20 cellular contexts compared by ENCODE assay signal in genomic region chr1:185991266-185991665, GRCh38.
DNase-seq lines count a peak whose midpoint lies in the region; ATAC-seq, FAIRE-seq and TF ChIP-seq lines count a peak whose summit lies in the region.
"Had no signal": no experiment of that assay in that cellular context is flagged by ENCODE, and none has a peak within 500 bp of the region (broad histone marks: within the 10 kb centered on the region; RNA-seq: fewer than 3 reads in every experiment).

No MANE protein-coding gene starts in this region.

- H3K9me3 Mint-ChIP-seq in CD8-positive, alpha-beta T cell, result no peaks in the 10 kb centered on the region
- H3K9me3 Mint-ChIP-seq: CD4-positive, alpha-beta memory T cell had no signal

- peaks cover 11% of the 10 kb centered on the region for H3K4me1 Mint-ChIP-seq in CD8-positive, alpha-beta T cell (ENCODE audit: low read depth)
- H3K4me1 Mint-ChIP-seq: CD14-positive monocyte had no signal

- no peaks in the 10 kb centered on the region for H3K9me3 ChIP-seq in A549
- no peaks in the 10 kb centered on the region for H3K9me3 ChIP-seq in CD8-positive, alpha-beta T cell (ENCODE audit: low read length)
- H3K9me3 ChIP-seq: BE2C, BLaER1, Caco-2 had no signal

- no peak for TF ChIP-seq RAD21 in A549 (conservative IDR thresholded peaks at IDR 0.05 in 1 of 2, IDR thresholded peaks at IDR 0.05 in 1 of 2)

- CTCF ChIA-PET in A549 (lab: Yijun Ruan, JAX), result interaction anchor here (0.8 kb wide), 1 partner anchor 272 kb away, joined by 3 read pairs; no protein-coding TSS in a partner anchor
- CTCF ChIA-PET in CD8-positive, alpha-beta T cell (lab: Charles Lee), result no interaction called here

- no peak overlapping the region for H3K4me3 ChIP-seq in A549
- no peak overlapping the region for H3K4me3 ChIP-seq in CD8-positive, alpha-beta T cell (ENCODE audit: low read depth, low read length)
- H3K4me3 ChIP-seq: BLaER1 had no signal

- peaks cover 3% of the 10 kb centered on the region for H3K27me3 Mint-ChIP-seq in CD8-positive, alpha-beta T cell (ENCODE audit: low read depth)
- H3K27me3 Mint-ChIP-seq: CD4-positive, alpha-beta memory T cell; CD4-positive, CD25-positive, alpha-beta regulatory T cell had no signal

- ATAC-seq in A549, result no peak
- no peak for ATAC-seq in CD8-positive, alpha-beta T cell

- 39% methylated on average over 2 of the region's 2 CpGs for WGBS in A549 (ENCODE audit: missing lambda C conversion rate)

- no peaks in the 10 kb centered on the region for H3K4me1 ChIP-seq in A549
- no peaks in the 10 kb centered on the region for H3K4me1 ChIP-seq in CD8-positive, alpha-beta T cell (ENCODE audit: insufficient read depth, low read length)
- H3K4me1 ChIP-seq: BE2C, Caco-2 had no signal

- intact Hi-C loops in CD8-positive, alpha-beta T cell (cut with DNase I, micrococcal nuclease), result no loop called here

- TF ChIP-seq EP300 in A549 (IDR thresholded peaks at IDR 0.05), result no peak

- POLR2A ChIA-PET in A549 (lab: Yijun Ruan, JAX), result no interaction called here
- POLR2A ChIA-PET in CD8-positive, alpha-beta T cell (lab: Charles Lee), result no interaction called here

- no peak for TF ChIP-seq CTCF in A549 (IDR thresholded peaks at IDR 0.05)
- TF ChIP-seq CTCF in CD8-positive, alpha-beta T cell (IDR thresholded peaks at IDR 0.05), result no peak

- H3K4me3 Mint-ChIP-seq in CD8-positive, alpha-beta T cell, result no peak overlapping the region
- H3K4me3 Mint-ChIP-seq: CD14-positive monocyte; CD4-positive, alpha-beta memory T cell; CD4-positive, CD25-positive, alpha-beta regulatory T cell had no signal

- DNase-seq in A549 (ENCODE audit: low read depth in 1 of 2, low spot score in 1 of 2), result no peak
- peak; percentile 76 for DNase-seq in foreskin melanocyte
- no peak for DNase-seq in RCC 7860 (ENCODE audit: low spot score)
- DNase-seq in CD8-positive, alpha-beta T cell, result no peak
- DNase-seq in caudate nucleus (lab: John Stamatoyannopoulos, UW), result no peak
- DNase-seq: ACHN; BE2C; C1 segment of cervical spinal cord; Caco-2; Calu3; CD4-positive, alpha-beta memory T cell; CD4-positive, CD25-positive, alpha-beta regulatory T cell; DMS79 treated with DMSO at 0.1 percent for 48 hours; GF-D8 had no signal

- FAIRE-seq in A549 (lab: Jason Lieb, UNC) (peak; percentile 67), TTC549 (lab: Jason Lieb, UNC) (peak; percentile 75), RCC 7860 (lab: Jason Lieb, UNC) (no peak)
- FAIRE-seq: G401.6, GM12891 had no signal

- TF ChIP-seq POLR2A in A549 (IDR thresholded peaks at IDR 0.05; ENCODE audit: low read length), result no peak

- H3K27ac Mint-ChIP-seq in CD8-positive, alpha-beta T cell, result no peak overlapping the region
- H3K27ac Mint-ChIP-seq: CD14-positive monocyte; CD4-positive, alpha-beta memory T cell; CD4-positive, CD25-positive, alpha-beta regulatory T cell had no signal

- H3K4me2 ChIP-seq in A549, result no peak overlapping the region
- H3K4me2 ChIP-seq: BLaER1 had no signal

- no peaks in the 10 kb centered on the region for H3K36me3 ChIP-seq in CD8-positive, alpha-beta T cell (ENCODE audit: insufficient read depth, low read length)
- H3K36me3 ChIP-seq: BE2C, BLaER1 had no signal

- no peaks in the 10 kb centered on the region for H3K36me3 Mint-ChIP-seq in CD8-positive, alpha-beta T cell
- H3K36me3 Mint-ChIP-seq: CD14-positive monocyte; CD4-positive, alpha-beta memory T cell; CD4-positive, CD25-positive, alpha-beta regulatory T cell had no signal

- no peaks in the 10 kb centered on the region for H3K27me3 ChIP-seq in CD8-positive, alpha-beta T cell (ENCODE audit: insufficient read depth, low read length)
- H3K27me3 ChIP-seq: BE2C, BLaER1 had no signal

- no peak overlapping the region for H3K27ac ChIP-seq in A549
- no peak overlapping the region for H3K27ac ChIP-seq in CD8-positive, alpha-beta T cell (ENCODE audit: low read depth, low read length)
- no peak overlapping the region for H3K27ac ChIP-seq in caudate nucleus (ENCODE audit: low read depth, low read length)
- H3K27ac ChIP-seq: 22Rv1, BLaER1 had no signal

TF ChIP-seq in A549, 52 proteins besides CTCF, POLR2A, EP300 and RAD21:
- TF ChIP-seq JUN (IDR thresholded peaks at IDR 0.05) (no peak), NPAS2 (CRISPR knock-in tag; IDR thresholded peaks at IDR 0.05; ENCODE audit: borderline replicate concordance) (no peak), CHD2 (IDR thresholded peaks at IDR 0.05; ENCODE audit: low read length, partially characterized antibody) (no peak), CBX8 (IDR thresholded peaks at IDR 0.05) (no peak), BCL3 (IDR thresholded peaks at IDR 0.05) (no peak), FOSB (CRISPR knock-in tag; IDR thresholded peaks at IDR 0.05) (no peak), KDM1A (IDR thresholded peaks at IDR 0.05; ENCODE audit: low read depth) (no peak), HDAC2 (IDR thresholded peaks at IDR 0.05) (no peak), ZC3H11A (IDR thresholded peaks at IDR 0.05) (no peak), E2F6 (IDR thresholded peaks at IDR 0.05; ENCODE audit: borderline replicate concordance, low read depth) (no peak), NFE2L2 (conservative IDR thresholded peaks at IDR 0.05; ENCODE audit: low read length) (no peak), EHMT2 (IDR thresholded peaks at IDR 0.05; ENCODE audit: low read depth) (no peak), FOXS1 (CRISPR knock-in tag; IDR thresholded peaks at IDR 0.05) (no peak), TP53 (CRISPR knock-in tag; IDR thresholded peaks at IDR 0.05) (no peak)
- TF ChIP-seq, protein P1, sequence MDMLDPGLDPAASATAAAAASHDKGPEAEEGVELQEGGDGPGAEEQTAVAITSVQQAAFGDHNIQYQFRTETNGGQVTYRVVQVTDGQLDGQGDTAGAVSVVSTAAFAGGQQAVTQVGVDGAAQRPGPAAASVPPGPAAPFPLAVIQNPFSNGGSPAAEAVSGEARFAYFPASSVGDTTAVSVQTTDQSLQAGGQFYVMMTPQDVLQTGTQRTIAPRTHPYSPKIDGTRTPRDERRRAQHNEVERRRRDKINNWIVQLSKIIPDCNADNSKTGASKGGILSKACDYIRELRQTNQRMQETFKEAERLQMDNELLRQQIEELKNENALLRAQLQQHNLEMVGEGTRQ (IDR thresholded peaks at IDR 0.05), result no peak
